Comparison of ENCODE assay signal across 9 cellular contexts in the genomic region with DNA sequence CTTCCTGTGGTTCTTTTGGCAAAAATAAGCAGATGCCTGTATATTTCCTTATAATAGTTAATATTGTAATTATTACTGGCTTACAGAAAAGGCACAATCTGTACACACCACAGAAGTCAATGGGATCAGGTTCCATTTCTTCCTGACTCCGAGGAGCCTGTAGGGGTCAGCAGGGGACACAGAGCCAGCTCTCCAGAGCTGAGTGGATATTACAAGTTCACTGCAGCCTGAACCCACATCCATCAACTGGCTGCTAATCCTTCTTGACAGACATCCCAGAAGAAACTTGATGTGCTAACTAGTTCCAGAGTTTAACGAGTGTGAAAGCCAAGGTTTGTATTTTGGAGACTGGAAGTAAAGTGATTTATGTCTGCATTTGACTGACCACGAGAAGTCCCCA.
DNase-seq lines count a peak whose midpoint lies in the region; ATAC-seq, FAIRE-seq and TF ChIP-seq lines count a peak whose summit lies in the region.
"Had no signal": no experiment of that assay in that cellular context is flagged by ENCODE, and none has a peak within 500 bp of the region (broad histone marks: within the 10 kb centered on the region; RNA-seq: fewer than 3 reads in every experiment).

No MANE protein-coding gene starts in this region.

- H3F3A ChIP-seq in neural progenitor cell (ENCODE audit: low read depth) = no peaks in the 10 kb centered on the region

- H3K9me3 ChIP-seq in K562 (replicated peaks; ENCODE audit: control insufficient read depth, insufficient read depth, low read depth, low read length) (no peaks in the 10 kb centered on the region), neural progenitor cell (ENCODE audit: low read depth) (no peaks in the 10 kb centered on the region)

- 4% methylated on average over 3 of the region's 3 CpGs for WGBS in K562 (ENCODE audit: insufficient coverage, low coverage, missing lambda C conversion rate)

- CTCF ChIA-PET in K562 (lab: Yijun Ruan, JAX; ENCODE audit: low intra/inter-chr PET ratio) = no interaction called here

- H3K9ac ChIP-seq in K562 (ENCODE audit: insufficient read depth in 1 of 2, low read depth in 2 of 2, low read length in 2 of 2) = no peak overlapping the region
- no peak overlapping the region for H3K9ac ChIP-seq in neural progenitor cell

- DNase-seq in DMS153 treated with DMSO at 0.1 percent for 48 hours (lab: John Stamatoyannopoulos, UW; ENCODE audit: unreplicated experiment) (peak; percentile 62), M059J (ENCODE audit: low read depth) (peak; percentile 4), K562 (ENCODE audit: extremely low read depth in 1 of 4, low spot score in 3 of 4) (peak in 2 of 4 experiments; percentile 13 to 22), neural progenitor cell (ENCODE audit: low spot score) (peak; percentile 59), Kasumi-1 (lab: John Stamatoyannopoulos, UW) (no peak), NCI-H2227 treated with DMSO at 0.1 percent for 48 hours (lab: John Stamatoyannopoulos, UW) (no peak)
- DNase-seq: cerebellar nuclear complex, T-cell had no signal

- BruUV-seq in K562 (replicated peaks; lab: Mats Ljungman, UMichigan) = no TSS peak

- H3K9me3 Mint-ChIP-seq in neural progenitor cell = peaks cover 2% of the 10 kb centered on the region

- H3K4me2 ChIP-seq in K562 (ENCODE audit: insufficient read depth, low read length) (no peak overlapping the region), neural progenitor cell (no peak overlapping the region)

- in situ Hi-C loops in K562 (cut with MboI) = no loop called here

- POLR2A ChIA-PET in K562 (lab: Yijun Ruan, JAX) = no interaction called here

- peaks cover 4% of the 10 kb centered on the region for H3K4me1 Mint-ChIP-seq in neural progenitor cell
- H3K4me1 Mint-ChIP-seq: T-cell had no signal

- no peak for TF ChIP-seq POLR2A in K562 (conservative IDR thresholded peaks at IDR 0.05)

- no peak for FAIRE-seq in K562 (lab: Jason Lieb, UNC)

- H3K4me3 ChIP-seq in K562 (no peak overlapping the region), neural progenitor cell (no peak overlapping the region)

- TF ChIP-seq EP300 in K562 (IDR thresholded peaks at IDR 0.05; ENCODE audit: low read length) = no peak

- H3K79me2 ChIP-seq in K562 (ENCODE audit: control insufficient read depth, insufficient read depth, low read length) = no peaks in the 10 kb centered on the region
- H3K79me2 ChIP-seq in neural progenitor cell (ENCODE audit: low read depth) = no peaks in the 10 kb centered on the region

- intact Hi-C loops in K562 (cut with micrococcal nuclease) = no loop called here

- TF ChIP-seq RAD21 in K562 (CRISPR knock-in tag; conservative IDR thresholded peaks at IDR 0.05 in 1 of 2, IDR thresholded peaks at IDR 0.05 in 1 of 2) = peak; percentile 30 to 52

- peaks cover 0 to 3% of the 10 kb centered on the region in 2 experiments; a peak in 1 of 5 replicates for H3K27me3 ChIP-seq in K562 (ENCODE audit: control insufficient read depth in 2 of 2, insufficient read depth in 2 of 2, low read length in 2 of 2)
- peaks cover 21% of the 10 kb centered on the region for H3K27me3 ChIP-seq in neural progenitor cell

- peak; percentile 80 for ATAC-seq in K562
- ATAC-seq in GM21717 (IDR thresholded peaks at IDR 0.05; ENCODE audit: unreplicated experiment) = no peak
- ATAC-seq: T-cell had no signal

- H3K36me3 Mint-ChIP-seq in neural progenitor cell = no peaks in the 10 kb centered on the region
- H3K36me3 Mint-ChIP-seq: T-cell had no signal

- H3K27me3 Mint-ChIP-seq in neural progenitor cell (ENCODE audit: insufficient read depth, low read depth) = peaks cover 12% of the 10 kb centered on the region

- H4K20me1 ChIP-seq in K562 (replicated peaks; ENCODE audit: control insufficient read depth, insufficient read depth, low read length) = no peaks in the 10 kb centered on the region
- H4K20me1 ChIP-seq in neural progenitor cell (ENCODE audit: low read depth) = no peaks in the 10 kb centered on the region

- no peaks in the 10 kb centered on the region for H3K9me1 ChIP-seq in K562 (ENCODE audit: control insufficient read depth, insufficient read depth, low read length)

- H3K4me1 ChIP-seq in K562 (replicated peaks in 1 of 2; ENCODE audit: control insufficient read depth in 2 of 2, insufficient read depth in 2 of 2, low read length in 2 of 2) (no peaks in the 10 kb centered on the region), neural progenitor cell (no peaks in the 10 kb centered on the region)

- H3K4me3 Mint-ChIP-seq in neural progenitor cell = no peak overlapping the region
- H3K4me3 Mint-ChIP-seq: T-cell had no signal

- TF ChIP-seq CTCF in K562 (IDR thresholded peaks at IDR 0.05 in 2 of 3, conservative IDR thresholded peaks at IDR 0.05 in 1 of 3; ENCODE audit: insufficient read depth in 2 of 3, low read depth in 1 of 3, low read length in 3 of 3) (peak; percentile 26 to 48 (median 46); a peak in 5 of 6 replicates), neural progenitor cell (IDR thresholded peaks at IDR 0.05) (peak; percentile 64)

- no peaks in the 10 kb centered on the region for H3K36me3 ChIP-seq in K562 (ENCODE audit: control insufficient read depth, insufficient read depth, low read length)
- no peaks in the 10 kb centered on the region for H3K36me3 ChIP-seq in neural progenitor cell

- H2AFZ ChIP-seq in K562 (ENCODE audit: low read depth, low read length) (no peak overlapping the region), neural progenitor cell (replicated peaks) (no peak overlapping the region)

- no peak overlapping the region for H3K27ac ChIP-seq in K562 (ENCODE audit: extremely low read depth, low read depth, low read length)
- H3K27ac ChIP-seq in neural progenitor cell = no peak overlapping the region

- no peak overlapping the region for H3K27ac Mint-ChIP-seq in neural progenitor cell
- H3K27ac Mint-ChIP-seq: T-cell had no signal

TF ChIP-seq in K562, 482 proteins besides CTCF, POLR2A, EP300 and RAD21:
- no peak for TF ChIP-seq MTF1 (CRISPR knock-in tag; IDR thresholded peaks at IDR 0.05; ENCODE audit: borderline replicate concordance)
- TF ChIP-seq, protein P1, sequence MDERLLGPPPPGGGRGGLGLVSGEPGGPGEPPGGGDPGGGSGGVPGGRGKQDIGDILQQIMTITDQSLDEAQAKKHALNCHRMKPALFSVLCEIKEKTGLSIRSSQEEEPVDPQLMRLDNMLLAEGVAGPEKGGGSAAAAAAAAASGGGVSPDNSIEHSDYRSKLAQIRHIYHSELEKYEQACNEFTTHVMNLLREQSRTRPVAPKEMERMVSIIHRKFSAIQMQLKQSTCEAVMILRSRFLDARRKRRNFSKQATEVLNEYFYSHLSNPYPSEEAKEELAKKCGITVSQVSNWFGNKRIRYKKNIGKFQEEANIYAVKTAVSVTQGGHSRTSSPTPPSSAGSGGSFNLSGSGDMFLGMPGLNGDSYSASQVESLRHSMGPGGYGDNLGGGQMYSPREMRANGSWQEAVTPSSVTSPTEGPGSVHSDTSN (CRISPR knock-in tag; IDR thresholded peaks at IDR 0.05; ENCODE audit: low read depth) = no peak
- TF ChIP-seq, protein P1 (tag; conservative IDR thresholded peaks at IDR 0.05; ENCODE audit: low read depth) = peak; percentile 80
- no peak for TF ChIP-seq CHCHD3 (CRISPR knock-in tag; IDR thresholded peaks at IDR 0.05)
- TF ChIP-seq MEIS2 (IDR thresholded peaks at IDR 0.05; ENCODE audit: partially characterized antibody) = peak; percentile 59
- TF ChIP-seq EHMT2 (IDR thresholded peaks at IDR 0.05) = no peak
- TF ChIP-seq RBM17 (IDR thresholded peaks at IDR 0.05; ENCODE audit: borderline replicate concordance, low read depth, low read length) = no peak
- TF ChIP-seq ZNF384 (IDR thresholded peaks at IDR 0.05; ENCODE audit: low read depth, low read length) = no peak
- TF ChIP-seq ZNF444 (CRISPR knock-in tag; IDR thresholded peaks at IDR 0.05) = no peak
- TF ChIP-seq, protein P2, sequence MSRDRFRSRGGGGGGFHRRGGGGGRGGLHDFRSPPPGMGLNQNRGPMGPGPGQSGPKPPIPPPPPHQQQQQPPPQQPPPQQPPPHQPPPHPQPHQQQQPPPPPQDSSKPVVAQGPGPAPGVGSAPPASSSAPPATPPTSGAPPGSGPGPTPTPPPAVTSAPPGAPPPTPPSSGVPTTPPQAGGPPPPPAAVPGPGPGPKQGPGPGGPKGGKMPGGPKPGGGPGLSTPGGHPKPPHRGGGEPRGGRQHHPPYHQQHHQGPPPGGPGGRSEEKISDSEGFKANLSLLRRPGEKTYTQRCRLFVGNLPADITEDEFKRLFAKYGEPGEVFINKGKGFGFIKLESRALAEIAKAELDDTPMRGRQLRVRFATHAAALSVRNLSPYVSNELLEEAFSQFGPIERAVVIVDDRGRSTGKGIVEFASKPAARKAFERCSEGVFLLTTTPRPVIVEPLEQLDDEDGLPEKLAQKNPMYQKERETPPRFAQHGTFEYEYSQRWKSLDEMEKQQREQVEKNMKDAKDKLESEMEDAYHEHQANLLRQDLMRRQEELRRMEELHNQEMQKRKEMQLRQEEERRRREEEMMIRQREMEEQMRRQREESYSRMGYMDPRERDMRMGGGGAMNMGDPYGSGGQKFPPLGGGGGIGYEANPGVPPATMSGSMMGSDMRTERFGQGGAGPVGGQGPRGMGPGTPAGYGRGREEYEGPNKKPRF (IDR thresholded peaks at IDR 0.05; ENCODE audit: low read depth, low read length) = no peak
TF ChIP-seq in K562: peak in this region for 2.

Comparison
In these comparisons a context has a peak if more than half of its experiments do, and no peak if none do; other contexts are left out.
1. DNase-seq: peak in DMS153 treated with DMSO at 0.1 percent for 48 hours (single experiment), M059J (single experiment) and neural progenitor cell (single experiment); none in Kasumi-1 (0 of 2) and NCI-H2227 treated with DMSO at 0.1 percent for 48 hours (single experiment).